15 cellular contexts compared by ENCODE assay signal in genomic region chr17:8673621-8674020, GRCh38. TPM values are rescaled to one million over a fixed set of nuclear protein-coding genes. Genes with fewer than 3 reads are reported as not detected.
A peak's percentile ranks its signal among the peaks of the same experiment; 100 is the strongest.
DNase-seq lines count a peak whose midpoint lies in the region; FAIRE-seq and TF ChIP-seq lines count a peak whose summit lies in the region.
"Had no signal": no experiment of that assay in that cellular context is flagged by ENCODE, and none has a peak within 500 bp of the region (broad histone marks: within the 10 kb centered on the region; RNA-seq: fewer than 3 reads in every experiment).

No MANE protein-coding gene starts in this region.

- no peak overlapping the region for H3K9ac ChIP-seq in endothelial cell of umbilical vein (replicated peaks; ENCODE audit: extremely low read depth, insufficient read depth, low read length)
- no peak overlapping the region for H3K9ac ChIP-seq in mesenchymal stem cell (ENCODE audit: low read length)

- no peaks in the 10 kb centered on the region for H3K4me1 Mint-ChIP-seq in activated CD4-positive, alpha-beta T cell treated with anti-CD3 and anti-CD28 coated beads, Interleukin-2, amount 10 ng/mL, durations not matched to agents 7 days and 5 days
- H3K4me1 Mint-ChIP-seq: activated naive CD4-positive, alpha-beta T cell treated with anti-CD3 and anti-CD28 coated beads, Interleukin-2, amount 10 ng/mL, durations not matched to agents 7 days and 5 days had no signal

- no peak for TF ChIP-seq POLR2A in NB4 (IDR thresholded peaks at IDR 0.05; ENCODE audit: extremely low read depth, insufficient read length)
- no peak for TF ChIP-seq POLR2A in endothelial cell of umbilical vein (IDR thresholded peaks at IDR 0.05; ENCODE audit: low read depth, low read length)

- no TSS peak for BruUV-seq in endothelial cell of umbilical vein (replicated peaks; lab: Mats Ljungman, UMichigan)

- CTCF ChIA-PET in endothelial cell of umbilical vein (lab: Charles Lee) = interaction anchor here (1.0 to 1.2 kb wide), 2 partner anchors 12 to 72 kb away, joined by 3 to 7 read pairs; no protein-coding TSS in a partner anchor
- CTCF ChIA-PET in activated CD4-positive, alpha-beta T cell treated with anti-CD3 and anti-CD28 coated beads, Interleukin-2, amount 10 ng/mL, durations not matched to agents 7 days and 5 days (lab: Charles Lee) = interaction anchor here (1.4 kb wide), 1 partner anchor 11 kb away, joined by 4 read pairs; no protein-coding TSS in a partner anchor

- H2BK12ac ChIP-seq in mesenchymal stem cell (ENCODE audit: low read length in 2 of 2) = no peak overlapping the region

- WGBS in mesenchymal stem cell = 30% methylated on average over 1 of the region's 1 CpG

- no peak overlapping the region for H2BK15ac ChIP-seq in mesenchymal stem cell (ENCODE audit: low read depth, poor library complexity, severe bottlenecking)

- no peak overlapping the region for H2AK5ac ChIP-seq in mesenchymal stem cell (ENCODE audit: low read length, severe bottlenecking)

- H3K4me2 ChIP-seq in endothelial cell of umbilical vein (ENCODE audit: insufficient read depth, low read length) (peak overlapping the region; percentile 32), mesenchymal stem cell (ENCODE audit: low read length, poor library complexity, severe bottlenecking) (no peak overlapping the region)

- no peaks in the 10 kb centered on the region for H3K9me1 ChIP-seq in endothelial cell of umbilical vein (replicated peaks; ENCODE audit: control insufficient read depth, extremely low read depth, insufficient read depth, low read length)

- H2BK120ac ChIP-seq in mesenchymal stem cell (ENCODE audit: low read depth, low read length) = no peak overlapping the region

- intact Hi-C loops in endothelial cell of umbilical vein (cut with micrococcal nuclease) = no loop called here

- H3K27ac ChIP-seq in endothelial cell of umbilical vein (ENCODE audit: insufficient read depth, low read depth, low read length) = peak overlapping the region; percentile 34
- no peak overlapping the region for H3K27ac ChIP-seq in mesenchymal stem cell (ENCODE audit: low read length, poor library complexity, severe bottlenecking)
- H3K27ac ChIP-seq in effector memory CD4-positive, alpha-beta T cell (ENCODE audit: insufficient read depth, low read length, poor library complexity, severe bottlenecking) = no peak overlapping the region
- H3K27ac ChIP-seq: spleen had no signal

- H3K36me3 ChIP-seq in endothelial cell of umbilical vein (ENCODE audit: control insufficient read depth in 2 of 2, extremely low read depth in 1 of 2, insufficient read depth in 2 of 2, low read length in 2 of 2) (no peaks in the 10 kb centered on the region), mesenchymal stem cell (ENCODE audit: control insufficient read depth in 1 of 2, insufficient read depth in 2 of 2, low read depth in 1 of 2, low read length in 2 of 2) (no peaks in the 10 kb centered on the region)
- H3K36me3 ChIP-seq in effector memory CD4-positive, alpha-beta T cell (ENCODE audit: control insufficient read depth, insufficient read depth, low read length) = no peaks in the 10 kb centered on the region
- H3K36me3 ChIP-seq: spleen, transverse colon had no signal

- no peak overlapping the region for H3K14ac ChIP-seq in mesenchymal stem cell (ENCODE audit: low read length in 2 of 2)

- H3K4me1 ChIP-seq in endothelial cell of umbilical vein (ENCODE audit: control insufficient read depth, extremely low read depth, insufficient read depth, low read length) = peaks cover 18% of the 10 kb centered on the region
- peaks cover 1% of the 10 kb centered on the region for H3K4me1 ChIP-seq in mesenchymal stem cell (ENCODE audit: control insufficient read depth, insufficient read depth, low read depth, low read length)
- no peaks in the 10 kb centered on the region for H3K4me1 ChIP-seq in effector memory CD4-positive, alpha-beta T cell (ENCODE audit: control insufficient read depth, insufficient read depth, low read length, poor library complexity, severe bottlenecking)
- H3K4me1 ChIP-seq: spleen, transverse colon had no signal

- no peak overlapping the region for H4K8ac ChIP-seq in mesenchymal stem cell (ENCODE audit: low read length)

- H4K91ac ChIP-seq in mesenchymal stem cell (ENCODE audit: low read length) = no peak overlapping the region

- no peaks in the 10 kb centered on the region for H3K79me1 ChIP-seq in mesenchymal stem cell (replicated peaks; ENCODE audit: low read length, poor library complexity, severe bottlenecking)

- H3K27ac Mint-ChIP-seq in activated CD4-positive, alpha-beta T cell treated with anti-CD3 and anti-CD28 coated beads, Interleukin-2, amount 10 ng/mL, durations not matched to agents 7 days and 5 days = no peak overlapping the region
- H3K27ac Mint-ChIP-seq: activated naive CD4-positive, alpha-beta T cell treated with anti-CD3 and anti-CD28 coated beads, Interleukin-2, amount 10 ng/mL, durations not matched to agents 7 days and 5 days had no signal

- peak; percentile 8 for DNase-seq in A172 (ENCODE audit: low spot score)
- DNase-seq in NB4 (ENCODE audit: low read depth) = peak; percentile 37
- DNase-seq in endothelial cell of umbilical vein (ENCODE audit: low read depth, low spot score) = peak; percentile 86
- DNase-seq in mesenchymal stem cell = peak; percentile 45
- DNase-seq in activated CD4-positive, alpha-beta T cell treated with anti-CD3 and anti-CD28 coated beads, Interleukin-2, amount 10 ng/mL, durations not matched to agents 7 days and 5 days = no peak
- no peak for DNase-seq in effector memory CD4-positive, alpha-beta T cell
- no peak for DNase-seq in HPDE6-E6E7 (ENCODE audit: extremely low spot score)
- DNase-seq in iPS-NIHi7 (ENCODE audit: extremely low spot score) = no peak
- DNase-seq: activated naive CD4-positive, alpha-beta T cell treated with anti-CD3 and anti-CD28 coated beads, Interleukin-2, amount 10 ng/mL, durations not matched to agents 7 days and 5 days; kidney glomerular epithelial cell; NCI-H1105 treated with DMSO at 0.1 percent for 48 hours; NCI-H524 treated with DMSO at 0.1 percent for 48 hours; spleen; transverse colon had no signal

- H3K4me3 ChIP-seq in NB4 (ENCODE audit: low read depth, low read length) (no peak overlapping the region), endothelial cell of umbilical vein (replicated peaks in 1 of 3; ENCODE audit: insufficient read depth in 1 of 3, low read depth in 1 of 3, low read length in 3 of 3) (no peak overlapping the region), mesenchymal stem cell (ENCODE audit: insufficient read depth in 1 of 2, low read depth in 1 of 2, low read length in 2 of 2) (no peak overlapping the region)
- H3K4me3 ChIP-seq in effector memory CD4-positive, alpha-beta T cell (ENCODE audit: insufficient read depth, low read depth, low read length, poor library complexity, severe bottlenecking) = no peak overlapping the region
- H3K4me3 ChIP-seq: spleen, transverse colon had no signal

- no peak overlapping the region for H2AFZ ChIP-seq in endothelial cell of umbilical vein (ENCODE audit: low read depth, low read length)
- no peak overlapping the region for H2AFZ ChIP-seq in mesenchymal stem cell (ENCODE audit: low read depth, low read length)

- peaks cover 0 to 2% of the 10 kb centered on the region in 2 experiments for H3K27me3 ChIP-seq in endothelial cell of umbilical vein (ENCODE audit: control insufficient read depth in 2 of 2, insufficient read depth in 2 of 2, low read length in 2 of 2)
- peaks cover 9 to 28% of the 10 kb centered on the region in 2 experiments for H3K27me3 ChIP-seq in mesenchymal stem cell (ENCODE audit: control insufficient read depth in 1 of 2, insufficient read depth in 1 of 2, low read length in 2 of 2)
- no peaks in the 10 kb centered on the region for H3K27me3 ChIP-seq in effector memory CD4-positive, alpha-beta T cell (replicated peaks; ENCODE audit: control insufficient read depth, insufficient read depth, low read length, poor library complexity, severe bottlenecking)
- H3K27me3 ChIP-seq: transverse colon had no signal

- no peaks in the 10 kb centered on the region for H3K79me2 ChIP-seq in endothelial cell of umbilical vein (ENCODE audit: control insufficient read depth, insufficient read depth, low read length)

- H3K27me3 Mint-ChIP-seq in activated CD4-positive, alpha-beta T cell treated with anti-CD3 and anti-CD28 coated beads, Interleukin-2, amount 10 ng/mL, durations not matched to agents 7 days and 5 days = peaks cover 10% of the 10 kb centered on the region

- no peak overlapping the region for H3K18ac ChIP-seq in mesenchymal stem cell (ENCODE audit: low read depth in 1 of 2, low read length in 2 of 2)

- H3K23ac ChIP-seq in mesenchymal stem cell (ENCODE audit: low read length in 2 of 2) = no peak overlapping the region

- dilution Hi-C loops in endothelial cell of umbilical vein (cut with MboI; ENCODE audit: extremely low pct_ligation_motif_present, low sequenced_read_pairs) = no loop called here

- no peaks in the 10 kb centered on the region for H4K20me1 ChIP-seq in endothelial cell of umbilical vein (replicated peaks; ENCODE audit: control insufficient read depth, extremely low read depth, insufficient read depth, low read length)

- no peak for TF ChIP-seq CTCF in NB4 (IDR thresholded peaks at IDR 0.05; ENCODE audit: low read depth, low read length)
- no peak for TF ChIP-seq CTCF in endothelial cell of umbilical vein (IDR thresholded peaks at IDR 0.05; ENCODE audit: extremely low read depth in 1 of 2, insufficient read depth in 1 of 2, low read depth in 1 of 2, low read length in 2 of 2)

- no peak overlapping the region for H3K4ac ChIP-seq in mesenchymal stem cell (ENCODE audit: low read depth in 1 of 2, low read length in 2 of 2)

- no peaks in the 10 kb centered on the region for H3K36me3 Mint-ChIP-seq in activated CD4-positive, alpha-beta T cell treated with anti-CD3 and anti-CD28 coated beads, Interleukin-2, amount 10 ng/mL, durations not matched to agents 7 days and 5 days (ENCODE audit: low read depth)
- H3K36me3 Mint-ChIP-seq: activated naive CD4-positive, alpha-beta T cell treated with anti-CD3 and anti-CD28 coated beads, Interleukin-2, amount 10 ng/mL, durations not matched to agents 7 days and 5 days had no signal

- peak; percentile 71 for FAIRE-seq in endothelial cell of umbilical vein (lab: Jason Lieb, UNC)

- H2BK5ac ChIP-seq in mesenchymal stem cell (ENCODE audit: low read depth, low read length, poor library complexity, severe bottlenecking) = no peak overlapping the region

- POLR2A ChIA-PET in endothelial cell of umbilical vein (lab: Charles Lee) = no interaction called here
- POLR2A ChIA-PET in activated CD4-positive, alpha-beta T cell treated with anti-CD3 and anti-CD28 coated beads, Interleukin-2, amount 10 ng/mL, durations not matched to agents 7 days and 5 days (lab: Charles Lee) = interaction anchor here (0.7 kb wide), 1 partner anchor 203 kb away, joined by 4 read pairs; no protein-coding TSS in a partner anchor

- H3K9me3 ChIP-seq in endothelial cell of umbilical vein (replicated peaks; ENCODE audit: control insufficient read depth, insufficient read depth, low read length) (no peaks in the 10 kb centered on the region), mesenchymal stem cell (ENCODE audit: control insufficient read depth, low read length) (peaks cover 4% of the 10 kb centered on the region)
- H3K9me3 ChIP-seq in effector memory CD4-positive, alpha-beta T cell (ENCODE audit: control insufficient read depth, low read length) = no peaks in the 10 kb centered on the region

- H3K9me3 Mint-ChIP-seq in activated CD4-positive, alpha-beta T cell treated with anti-CD3 and anti-CD28 coated beads, Interleukin-2, amount 10 ng/mL, durations not matched to agents 7 days and 5 days = no peaks in the 10 kb centered on the region
- H3K9me3 Mint-ChIP-seq: activated naive CD4-positive, alpha-beta T cell treated with anti-CD3 and anti-CD28 coated beads, Interleukin-2, amount 10 ng/mL, durations not matched to agents 7 days and 5 days had no signal

- no peak overlapping the region for H3K4me3 Mint-ChIP-seq in activated CD4-positive, alpha-beta T cell treated with anti-CD3 and anti-CD28 coated beads, Interleukin-2, amount 10 ng/mL, durations not matched to agents 7 days and 5 days
- H3K4me3 Mint-ChIP-seq: activated naive CD4-positive, alpha-beta T cell treated with anti-CD3 and anti-CD28 coated beads, Interleukin-2, amount 10 ng/mL, durations not matched to agents 7 days and 5 days; neural crest cell had no signal

RNA-seq across cellular contexts. Expression of gene MYH10, which starts 43.1 kb away (rescaled TPM):
- total RNA-seq in A172 (2014; rRNA removed; shearing (Covaris generic)) = 47.1 and 72.1 TPM in 2 replicates
- total RNA-seq in endothelial cell of umbilical vein = 195 and 232 TPM in 2 replicates
- 60.5 and 73.4 TPM in 2 replicates for polyA plus RNA-seq in endothelial cell of umbilical vein
- 80.9 and 84.8 TPM in 2 replicates for polyA plus RNA-seq in endothelial cell of umbilical vein (2011; cell fraction: cytosol; rRNA removed)
- polyA plus RNA-seq in endothelial cell of umbilical vein (2011; cell fraction: nucleus; rRNA removed) = 190 and 203 TPM in 2 replicates
- 92.8 and 104 TPM in 2 replicates for polyA plus RNA-seq in endothelial cell of umbilical vein (2012)
- polyA minus RNA-seq in endothelial cell of umbilical vein = 271 and 291 TPM in 2 replicates
- polyA minus RNA-seq in endothelial cell of umbilical vein (2011; cell fraction: cytosol; rRNA and poly(A)+ RNA removed) = 9.3 TPM
- polyA minus RNA-seq in endothelial cell of umbilical vein (2011; cell fraction: nucleus; rRNA and poly(A)+ RNA removed) = 239 and 303 TPM in 2 replicates
- 33.3 TPM for polyA plus RNA-seq in mesenchymal stem cell (2013, experiment 1 of 2)
- 30.4 TPM for polyA plus RNA-seq in mesenchymal stem cell (2013, experiment 2 of 2)
- 10 to 100 TPM in 1 of 2 experiments, 1 to 10 TPM in 1; 8.3 to 10.3 TPM for total RNA-seq in activated CD4-positive, alpha-beta T cell treated with anti-CD3 and anti-CD28 coated beads, Interleukin-2, amount 10 ng/mL, durations not matched to agents 7 days and 5 days

Comparison
In these comparisons a context has a peak if more than half of its experiments do, and no peak if none do; other contexts are left out.
1. DNase-seq: peak in A172 (single experiment), NB4 (single experiment), endothelial cell of umbilical vein (single experiment) and mesenchymal stem cell (single experiment); none in activated CD4-positive, alpha-beta T cell treated with anti-CD3 and anti-CD28 coated beads, Interleukin-2, amount 10 ng/mL, durations not matched to agents 7 days and 5 days (single experiment), effector memory CD4-positive, alpha-beta T cell (0 of 3), HPDE6-E6E7 (single experiment) and iPS-NIHi7 (single experiment).